In genomic region chr15:73932381-73933191, GRCh38 we compare ENCODE assay signal across 27 cellular contexts. TPM values are rescaled to one million over a fixed set of nuclear protein-coding genes. Genes with fewer than 3 reads are reported as not detected.
DNase-seq lines count a peak whose midpoint lies in the region; ATAC-seq, FAIRE-seq and TF ChIP-seq lines count a peak whose summit lies in the region.
"Had no signal": no experiment of that assay in that cellular context is flagged by ENCODE, and none has a peak within 500 bp of the region (broad histone marks: within the 10 kb centered on the region; RNA-seq: fewer than 3 reads in every experiment).

No MANE protein-coding gene starts in this region.

- no peak overlapping the region for H3K4me3 ChIP-seq in GM23248
- H3K4me3 ChIP-seq in PC-9 = no peak overlapping the region
- no peak overlapping the region for H3K4me3 ChIP-seq in bronchial epithelial cell (ENCODE audit: low read depth, low read length)
- peak overlapping the region in 1 of 2 experiments; percentile 13 for H3K4me3 ChIP-seq in mesenchymal stem cell (ENCODE audit: insufficient read depth in 1 of 2, low read depth in 1 of 2, low read length in 2 of 2)
- H3K4me3 ChIP-seq: HAP-1, left lung, neural progenitor cell had no signal

- CTCF ChIA-PET in PC-9 (lab: Charles Lee) = interaction anchor here (0.6 kb wide), 1 partner anchor 66 kb away, joined by 3 read pairs; no protein-coding TSS in a partner anchor
- CTCF ChIA-PET in activated naive CD4-positive, alpha-beta T cell treated with anti-CD3 and anti-CD28 coated beads, Interleukin-2, amount 10 ng/mL, durations not matched to agents 7 days and 5 days (lab: Charles Lee) = interaction anchor here (0.6 to 1.7 kb wide), 2 partner anchors 35 to 597 kb away, joined by 3 to 5 read pairs; no protein-coding TSS in a partner anchor

- peak; percentile 64 for FAIRE-seq in bronchial epithelial cell (lab: Jason Lieb, UNC)
- FAIRE-seq: small intestine had no signal

- H3K14ac ChIP-seq in mesenchymal stem cell (ENCODE audit: low read length in 2 of 2) = no peak overlapping the region

- H3K4me1 ChIP-seq in GM23248 (ENCODE audit: insufficient read depth) (peaks cover 65% of the 10 kb centered on the region), PC-9 (replicated peaks; ENCODE audit: insufficient read depth) (peaks cover 78% of the 10 kb centered on the region), mesenchymal stem cell (ENCODE audit: control insufficient read depth, insufficient read depth, low read depth, low read length) (peaks cover 77% of the 10 kb centered on the region)

- intact Hi-C loops in PC-9 (cut with micrococcal nuclease; ENCODE audit: unreplicated experiment) = no loop called here

- peaks cover 29% of the 10 kb centered on the region for H3K4me1 Mint-ChIP-seq in activated naive CD4-positive, alpha-beta T cell treated with anti-CD3 and anti-CD28 coated beads, Interleukin-2, amount 10 ng/mL, durations not matched to agents 7 days and 5 days

- POLR2A ChIA-PET in PC-9 (lab: Charles Lee; ENCODE audit: unreplicated experiment) = no interaction called here

- ATAC-seq in HG03439 (IDR thresholded peaks at IDR 0.05; ENCODE audit: unreplicated experiment) (no peak), GM19397 (IDR thresholded peaks at IDR 0.05; ENCODE audit: unreplicated experiment) (no peak)
- ATAC-seq: left lung had no signal

- H3F3A ChIP-seq in GM23248 (ENCODE audit: insufficient read depth) (peaks cover 50% of the 10 kb centered on the region), PC-9 (ENCODE audit: insufficient read depth, low read depth) (peaks cover 48% of the 10 kb centered on the region)

- no peak overlapping the region for H3K18ac ChIP-seq in mesenchymal stem cell (ENCODE audit: low read depth in 1 of 2, low read length in 2 of 2)

- H3K79me1 ChIP-seq in mesenchymal stem cell (replicated peaks; ENCODE audit: low read length, poor library complexity, severe bottlenecking) = peaks cover 7% of the 10 kb centered on the region

- H3K4me3 Mint-ChIP-seq in activated naive CD4-positive, alpha-beta T cell treated with anti-CD3 and anti-CD28 coated beads, Interleukin-2, amount 10 ng/mL, durations not matched to agents 7 days and 5 days = no peak overlapping the region
- H3K4me3 Mint-ChIP-seq: activated CD4-positive, alpha-beta memory T cell treated with anti-CD3 and anti-CD28 coated beads for 36 hours; activated naive CD8-positive, alpha-beta T cell treated with anti-CD3 and anti-CD28 coated beads, Interleukin-2, amount 10 ng/mL, durations not matched to agents 7 days and 5 days; dendritic cell treated with granulocyte-macrophage colony-stimulating factor and Interleukin-4, amounts not matched to agents 40 ng/mL and 50 ng/mL, for 4 days; neural progenitor cell had no signal

- H3K9me3 ChIP-seq in GM23248 (ENCODE audit: low read depth) (no peaks in the 10 kb centered on the region), PC-9 (ENCODE audit: insufficient read depth, low read depth) (no peaks in the 10 kb centered on the region), mesenchymal stem cell (ENCODE audit: control insufficient read depth, low read length) (no peaks in the 10 kb centered on the region)
- H3K9me3 ChIP-seq: HAP-1, left lung had no signal

- no peak overlapping the region for H4K91ac ChIP-seq in mesenchymal stem cell (ENCODE audit: low read length)

- H3K36me3 ChIP-seq in GM23248 (ENCODE audit: low read depth) = peaks cover 17% of the 10 kb centered on the region; the same call in 1 of the 2 replicates
- H3K36me3 ChIP-seq in PC-9 (ENCODE audit: low read depth) = 0 out of 2 replicates have a peak, but pooled peaks cover 7% of the 10 kb centered on the region
- H3K36me3 ChIP-seq in bronchial epithelial cell (ENCODE audit: control insufficient read depth, insufficient read depth, low read length) = no peaks in the 10 kb centered on the region
- H3K36me3 ChIP-seq in mesenchymal stem cell (ENCODE audit: control insufficient read depth in 1 of 2, insufficient read depth in 2 of 2, low read depth in 1 of 2, low read length in 2 of 2) = peaks cover 37 to 56% of the 10 kb centered on the region in 2 experiments
- H3K36me3 ChIP-seq: HAP-1, left lung, neural progenitor cell had no signal

- H3K9me2 ChIP-seq in GM23248 (ENCODE audit: insufficient read depth) = no peaks in the 10 kb centered on the region
- H3K9me2 ChIP-seq in PC-9 (ENCODE audit: insufficient read depth) = no peaks in the 10 kb centered on the region

- no peak overlapping the region for H2BK12ac ChIP-seq in mesenchymal stem cell (ENCODE audit: low read length in 2 of 2)

- TF ChIP-seq CTCF in PC-9 (conservative IDR thresholded peaks at IDR 0.05) (no peak), bronchial epithelial cell (IDR thresholded peaks at IDR 0.05; ENCODE audit: insufficient read depth, low read length, severe bottlenecking) (no peak)

- H3K36me3 Mint-ChIP-seq in activated naive CD4-positive, alpha-beta T cell treated with anti-CD3 and anti-CD28 coated beads, Interleukin-2, amount 10 ng/mL, durations not matched to agents 7 days and 5 days = no peaks in the 10 kb centered on the region
- H3K36me3 Mint-ChIP-seq: activated CD4-positive, alpha-beta memory T cell treated with anti-CD3 and anti-CD28 coated beads for 36 hours; activated naive CD8-positive, alpha-beta T cell treated with anti-CD3 and anti-CD28 coated beads, Interleukin-2, amount 10 ng/mL, durations not matched to agents 7 days and 5 days; neural progenitor cell had no signal

- peaks cover 45% of the 10 kb centered on the region for H3K27me3 Mint-ChIP-seq in activated naive CD4-positive, alpha-beta T cell treated with anti-CD3 and anti-CD28 coated beads, Interleukin-2, amount 10 ng/mL, durations not matched to agents 7 days and 5 days
- H3K27me3 Mint-ChIP-seq: activated CD4-positive, alpha-beta memory T cell treated with anti-CD3 and anti-CD28 coated beads for 36 hours had no signal

- peak overlapping the region; percentile 33; the same call in 1 of the 2 replicates for H3K9ac ChIP-seq in GM23248
- H3K9ac ChIP-seq in mesenchymal stem cell (ENCODE audit: low read length) = peak overlapping the region; percentile 90
- H3K9ac ChIP-seq: neural progenitor cell had no signal

- no peaks in the 10 kb centered on the region for H3K27me3 ChIP-seq in GM23248 (replicated peaks; ENCODE audit: insufficient read depth)
- no peaks in the 10 kb centered on the region for H3K27me3 ChIP-seq in PC-9 (ENCODE audit: insufficient read depth, low read depth)
- H3K27me3 ChIP-seq in bronchial epithelial cell (ENCODE audit: control insufficient read depth, insufficient read depth, low read length) = no peaks in the 10 kb centered on the region
- H3K27me3 ChIP-seq in mesenchymal stem cell (ENCODE audit: control insufficient read depth in 1 of 2, insufficient read depth in 1 of 2, low read length in 2 of 2) = no peaks in the 10 kb centered on the region
- H3K27me3 ChIP-seq: neural progenitor cell had no signal

- BruUV-seq in PC-9 (replicated peaks; lab: Mats Ljungman, UMichigan) = no TSS peak

- peaks cover 99% of the 10 kb centered on the region for H3K79me2 ChIP-seq in GM23248 (ENCODE audit: insufficient read depth)
- peaks cover 78% of the 10 kb centered on the region for H3K79me2 ChIP-seq in PC-9 (ENCODE audit: low read depth)

- no peaks in the 10 kb centered on the region for H3K9me3 Mint-ChIP-seq in activated naive CD4-positive, alpha-beta T cell treated with anti-CD3 and anti-CD28 coated beads, Interleukin-2, amount 10 ng/mL, durations not matched to agents 7 days and 5 days
- H3K9me3 Mint-ChIP-seq: activated CD4-positive, alpha-beta memory T cell treated with anti-CD3 and anti-CD28 coated beads for 36 hours; activated naive CD8-positive, alpha-beta T cell treated with anti-CD3 and anti-CD28 coated beads, Interleukin-2, amount 10 ng/mL, durations not matched to agents 7 days and 5 days; dendritic cell treated with granulocyte-macrophage colony-stimulating factor and Interleukin-4, amounts not matched to agents 40 ng/mL and 50 ng/mL, for 4 days; neural progenitor cell had no signal

- no peak overlapping the region for H3K4ac ChIP-seq in mesenchymal stem cell (ENCODE audit: low read depth in 1 of 2, low read length in 2 of 2)

- in situ Hi-C loops in GM23248 (cut with MboI) = no loop called here

- no peak overlapping the region for H4K8ac ChIP-seq in mesenchymal stem cell (ENCODE audit: low read length)

- H3K27ac ChIP-seq in GM23248 (peak overlapping the region; percentile 94), PC-9 (peak overlapping the region; percentile 86), mesenchymal stem cell (ENCODE audit: low read length, poor library complexity, severe bottlenecking) (peak overlapping the region; percentile 1)
- H3K27ac ChIP-seq: left lung, neural progenitor cell had no signal

- H2BK15ac ChIP-seq in mesenchymal stem cell (ENCODE audit: low read depth, poor library complexity, severe bottlenecking) = no peak overlapping the region

- H2AFZ ChIP-seq in GM23248 (no peak overlapping the region), PC-9 (no peak overlapping the region), mesenchymal stem cell (ENCODE audit: low read depth, low read length) (no peak overlapping the region)
- H2AFZ ChIP-seq: neural progenitor cell had no signal

- H3K4me2 ChIP-seq in GM23248 (ENCODE audit: unreplicated experiment) (peak overlapping the region; percentile 98), PC-9 (peak overlapping the region; percentile 98), mesenchymal stem cell (ENCODE audit: low read length, poor library complexity, severe bottlenecking) (no peak overlapping the region)
- H3K4me2 ChIP-seq: neural progenitor cell had no signal

- H2BK5ac ChIP-seq in mesenchymal stem cell (ENCODE audit: low read depth, low read length, poor library complexity, severe bottlenecking) = no peak overlapping the region

- 56 to 57% methylated on average over 6 of the region's 6 CpGs for WGBS in GM23248 (ENCODE audit: low coverage in 1 of 2, low lambda C conversion rate in 2 of 2, missing lambda C conversion rate in 2 of 2), 2 experiments
- 62% methylated on average over 6 of the region's 6 CpGs for WGBS in mesenchymal stem cell

- no peaks in the 10 kb centered on the region for H4K20me1 ChIP-seq in GM23248 (ENCODE audit: insufficient read depth)
- peaks cover 7% of the 10 kb centered on the region for H4K20me1 ChIP-seq in PC-9 (ENCODE audit: insufficient read depth)

- no peak overlapping the region for H2BK120ac ChIP-seq in mesenchymal stem cell (ENCODE audit: low read depth, low read length)

- DNase-seq in GM23248 (peak; percentile 53), PC-9 (no peak), bronchial epithelial cell (ENCODE audit: low read depth) (no peak), mesenchymal stem cell (no peak), dedifferentiated amniotic fluid mesenchymal stem cell (ENCODE audit: extremely low spot score) (no peak)
- no peak for DNase-seq in activated naive CD4-positive, alpha-beta T cell treated with anti-CD3 and anti-CD28 coated beads, Interleukin-2, amount 10 ng/mL, durations not matched to agents 7 days and 5 days
- DNase-seq: activated CD4-positive, alpha-beta memory T cell treated with anti-CD3 and anti-CD28 coated beads for 36 hours; activated CD4-positive, CD25-positive, alpha-beta regulatory T cell; activated naive CD8-positive, alpha-beta T cell treated with anti-CD3 and anti-CD28 coated beads, Interleukin-2, amount 10 ng/mL, durations not matched to agents 7 days and 5 days; DMS153; GF-D8; head of caudate nucleus; left lung; NCI-H1092 treated with DMSO at 0.1 percent for 48 hours; NCI-H2081; NCI-H510A; small intestine; stimulated activated CD4-positive, alpha-beta T cell treated with anti-CD3 and anti-CD28 coated beads, Interleukin-4, amount 100 ng/mL, for 1 hour; stimulated activated naive CD4-positive, alpha-beta T cell had no signal

- peak overlapping the region; percentile 24 for H2AK5ac ChIP-seq in mesenchymal stem cell (ENCODE audit: low read length, severe bottlenecking)

- H3K23ac ChIP-seq in mesenchymal stem cell (ENCODE audit: low read length in 2 of 2) = no peak overlapping the region

- H3K27ac Mint-ChIP-seq in activated naive CD4-positive, alpha-beta T cell treated with anti-CD3 and anti-CD28 coated beads, Interleukin-2, amount 10 ng/mL, durations not matched to agents 7 days and 5 days = no peak overlapping the region
- H3K27ac Mint-ChIP-seq: activated CD4-positive, alpha-beta memory T cell treated with anti-CD3 and anti-CD28 coated beads for 36 hours; dendritic cell treated with granulocyte-macrophage colony-stimulating factor and Interleukin-4, amounts not matched to agents 40 ng/mL and 50 ng/mL, for 4 days; neural progenitor cell had no signal

RNA-seq across cellular contexts. Expression of gene LOXL1, which starts 6.3 kb away (rescaled TPM):
- 534 and 540 TPM in 2 replicates for total RNA-seq in GM23248 (2014; rRNA removed; shearing (Covaris generic))
- 396 and 401 TPM in 2 replicates for polyA plus RNA-seq in GM23248 (2016; fragmentation: Nextera tagmentation; extraction: Ambion mirVana)
- 35.8 and 50.7 TPM in 2 replicates for total RNA-seq in PC-9 (2021)
- total RNA-seq in bronchial epithelial cell = 5.3 and 7.2 TPM in 2 replicates
- polyA plus RNA-seq in mesenchymal stem cell (2013, experiment 1 of 2) = 187 TPM
- 181 TPM for polyA plus RNA-seq in mesenchymal stem cell (2013, experiment 2 of 2)

RNA-seq across cellular contexts. Expression of gene TBC1D21, which starts 59.2 kb away (rescaled TPM):
- not detected in 2 replicates for total RNA-seq in GM23248 (2014; rRNA removed; shearing (Covaris generic))
- not detected in 2 replicates for polyA plus RNA-seq in GM23248 (2016; fragmentation: Nextera tagmentation; extraction: Ambion mirVana)
- total RNA-seq in PC-9 (2021) = not detected in 2 replicates
- total RNA-seq in bronchial epithelial cell = not detected in 2 replicates
- not detected for polyA plus RNA-seq in mesenchymal stem cell (2013, experiment 1 of 2)
- polyA plus RNA-seq in mesenchymal stem cell (2013, experiment 2 of 2) = not detected
- total RNA-seq: activated CD4-positive, alpha-beta memory T cell treated with anti-CD3 and anti-CD28 coated beads for 36 hours; activated naive CD8-positive, alpha-beta T cell treated with anti-CD3 and anti-CD28 coated beads, Interleukin-2, amount 10 ng/mL, durations not matched to agents 7 days and 5 days; left lung; LHCN-M2; mononuclear cell; T-helper 2 cell treated with Interferon-gamma antibody and Interleukin-4, amounts not matched to agents 100 ng/mL and 5 ng/mL, for 36 hours had no signal
- polyA plus RNA-seq: small intestine had no signal

RNA-seq across cellular contexts. Expression of gene STOML1, which starts 59.5 kb away (rescaled TPM):
- total RNA-seq in GM23248 (2014; rRNA removed; shearing (Covaris generic)) = 27.8 and 43.9 TPM in 2 replicates
- polyA plus RNA-seq in GM23248 (2016; fragmentation: Nextera tagmentation; extraction: Ambion mirVana) = 26.9 and 27.2 TPM in 2 replicates
- total RNA-seq in PC-9 (2021) (6.0 and 6.1 TPM in 2 replicates), bronchial epithelial cell (8.6 and 9.5 TPM in 2 replicates)
- polyA plus RNA-seq in mesenchymal stem cell (2013, experiment 1 of 2) = 7.8 TPM
- polyA plus RNA-seq in mesenchymal stem cell (2013, experiment 2 of 2) = 8.5 TPM

Comparison
In these comparisons a context has a peak if more than half of its experiments do, and no peak if none do; other contexts are left out.
1. H3K27ac ChIP-seq: peak in every context shown above with its lines; median percentile 94 in GM23248; 86 in PC-9; 1 in mesenchymal stem cell.
2. RNA of gene LOXL1, which starts 6.3 kb away (total RNA-seq): 534 to 540 TPM in GM23248; 35.8 to 50.7 TPM in PC-9 and 5.3 to 7.2 TPM in bronchial epithelial cell; every median in the first group is over 10 times any median in the second.